Comparison of ENCODE assay signal across 8 cellular contexts in the genomic region with DNA sequence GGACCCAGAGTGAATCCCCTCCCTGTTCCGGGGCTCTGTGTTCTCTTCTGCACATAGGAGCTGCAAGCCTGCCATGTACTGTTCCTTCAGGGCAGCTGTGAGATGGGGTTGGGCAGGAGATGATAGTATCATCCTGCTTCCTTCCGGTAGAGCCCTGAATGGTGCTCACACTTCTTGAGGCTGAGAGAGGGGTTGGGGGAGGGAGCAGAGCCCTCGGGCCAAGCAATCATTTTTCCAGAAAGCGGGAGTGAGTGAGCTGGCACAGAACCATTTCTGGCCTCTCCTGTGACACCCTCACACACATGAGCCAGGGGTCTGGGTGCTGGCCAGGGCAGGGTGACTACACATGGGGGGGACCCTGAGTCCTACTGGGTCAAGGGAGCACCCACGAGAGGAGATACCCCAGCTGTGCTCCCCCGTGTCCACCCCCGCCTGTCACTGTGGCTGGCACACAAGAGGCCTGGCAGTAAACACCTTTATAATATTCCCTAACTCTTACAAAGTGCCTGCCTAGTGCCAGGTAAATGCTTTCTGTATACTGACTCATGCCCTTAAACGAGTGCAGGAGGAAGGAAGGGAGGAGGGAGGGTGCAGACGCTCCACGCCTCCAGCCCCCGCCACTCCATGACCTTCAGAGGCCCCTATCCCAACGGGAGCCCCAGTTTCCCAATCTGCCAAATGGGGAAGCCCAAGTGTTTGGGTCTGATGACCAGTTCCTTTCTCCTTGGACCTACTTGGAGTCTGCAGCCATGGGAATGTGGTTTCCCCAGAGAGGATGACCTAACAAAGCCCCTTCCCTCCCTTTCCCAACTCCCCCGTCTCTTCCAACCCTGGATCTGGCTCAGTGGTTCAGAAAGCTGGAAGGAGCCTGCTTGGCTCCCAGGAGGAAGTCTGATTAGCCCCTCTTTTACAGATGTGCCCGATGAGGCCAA. TPM values are rescaled to one million over a fixed set of nuclear protein-coding genes. Genes with fewer than 3 reads are reported as not detected.
DNase-seq lines count a peak whose midpoint lies in the region; ATAC-seq and TF ChIP-seq lines count a peak whose summit lies in the region.

No MANE protein-coding gene starts in this region.

- no peak overlapping the region for H3K4me3 ChIP-seq in psoas muscle

- H3K27me3 ChIP-seq in psoas muscle (ENCODE audit: insufficient read depth in 3 of 3, low read length in 2 of 3) = no peaks in the 10 kb centered on the region

- 42 to 46% (median 43%) methylated on average over 14 of the region's 14 CpGs for WGBS in psoas muscle, 3 donors

- no peak overlapping the region for H3K27ac ChIP-seq in psoas muscle

- no peaks in the 10 kb centered on the region for H3K9me3 Mint-ChIP-seq in effector memory CD8-positive, alpha-beta T cell

- H3K9me3 ChIP-seq in T-helper 17 cell (ENCODE audit: control insufficient read depth, low read length, poor library complexity, severe bottlenecking) (no peaks in the 10 kb centered on the region), psoas muscle (no peaks in the 10 kb centered on the region)

- H3K4me1 Mint-ChIP-seq in T-helper 17 cell = peaks cover 77% of the 10 kb centered on the region
- peaks cover 68 to 74% of the 10 kb centered on the region in 2 donors for H3K4me1 Mint-ChIP-seq in effector memory CD8-positive, alpha-beta T cell (ENCODE audit: low read depth in 2 of 2)

- peak overlapping the region; percentile 86 for H3K4me3 Mint-ChIP-seq in T-helper 17 cell
- peak overlapping the region; percentile 79 to 80 for H3K4me3 Mint-ChIP-seq in effector memory CD8-positive, alpha-beta T cell

- no peaks in the 10 kb centered on the region for H3K4me1 ChIP-seq in psoas muscle

- H3K36me3 ChIP-seq in psoas muscle (ENCODE audit: insufficient read depth in 1 of 2, low read depth in 1 of 2) = peaks cover 0 to 11% of the 10 kb centered on the region in 2 donors

- intact Hi-C loops in psoas muscle (cut with DNase I) = no loop called here

- no peak for TF ChIP-seq CTCF in psoas muscle (IDR thresholded peaks at IDR 0.05)

- peaks cover 12% of the 10 kb centered on the region for H3K36me3 Mint-ChIP-seq in T-helper 17 cell (ENCODE audit: low read depth)
- peaks cover 97% of the 10 kb centered on the region for H3K36me3 Mint-ChIP-seq in effector memory CD8-positive, alpha-beta T cell (ENCODE audit: insufficient read depth)

- ATAC-seq in HG02610 (IDR thresholded peaks at IDR 0.05; ENCODE audit: unreplicated experiment) (peak; percentile 28), T-helper 17 cell (peak; percentile 58), psoas muscle (peak in 3 of 4 donors; percentile 28 to 47 (median 47)), HG03439 (IDR thresholded peaks at IDR 0.05; ENCODE audit: unreplicated experiment) (no peak)
- peak; percentile 30 for ATAC-seq in effector memory CD8-positive, alpha-beta T cell (replicated peaks)

- peak overlapping the region; percentile 84 for H3K27ac Mint-ChIP-seq in T-helper 17 cell
- peak overlapping the region; percentile 76 to 84 for H3K27ac Mint-ChIP-seq in effector memory CD8-positive, alpha-beta T cell

- no peaks in the 10 kb centered on the region for H3K27me3 Mint-ChIP-seq in T-helper 17 cell
- H3K27me3 Mint-ChIP-seq in effector memory CD8-positive, alpha-beta T cell = no peaks in the 10 kb centered on the region

- DNase-seq in EH (ENCODE audit: low read depth) (peak; percentile 84), T-helper 17 cell (peak in 1 of 3 donors; percentile 33), psoas muscle (peak in 1 of 2 donors; percentile 43), DMS53 treated with DMSO at 0.1 percent for 48 hours (lab: John Stamatoyannopoulos, UW; ENCODE audit: unreplicated experiment) (no peak), DMS153 treated with DMSO at 0.1 percent for 48 hours (lab: John Stamatoyannopoulos, UW; ENCODE audit: unreplicated experiment) (no peak)
- peak; percentile 46 to 58 (median 46) for DNase-seq in effector memory CD8-positive, alpha-beta T cell

RNA-seq across cellular contexts. Expression of gene AKNA, which starts 15.5 kb away (rescaled TPM):
- total RNA-seq in T-helper 17 cell = 100 to 1,000 TPM; 263 to 323 TPM
- total RNA-seq in psoas muscle = 1 to 10 TPM; 2.3 to 3.9 (median 2.9) TPM
- polyA plus RNA-seq in psoas muscle = 1 to 10 TPM; 1.5 to 2.1 (median 1.9) TPM

RNA-seq across cellular contexts. Expression of gene ORM2, which starts 42.6 kb away (rescaled TPM):
- total RNA-seq in T-helper 17 cell = not detected
- total RNA-seq in psoas muscle = not detected
- polyA plus RNA-seq in psoas muscle = under 1 TPM in 1 of 3 donors, not detected in 2; 0.68 TPM

RNA-seq across cellular contexts. Expression of gene ORM1, which starts 49.4 kb away (rescaled TPM):
- total RNA-seq in T-helper 17 cell (not detected), psoas muscle (1 to 10 TPM in 2 of 4 donors, not detected in 2; 1.8 to 2.8 TPM)
- under 1 TPM in 2 of 3 donors, not detected in 1; 0.21 to 0.63 TPM for polyA plus RNA-seq in psoas muscle

Comparison
In these comparisons a context has a peak if more than half of its experiments do, and no peak if none do; other contexts are left out.
1. DNase-seq: peak in EH (single experiment) and effector memory CD8-positive, alpha-beta T cell (3 of 3); none in DMS53 treated with DMSO at 0.1 percent for 48 hours (single experiment) and DMS153 treated with DMSO at 0.1 percent for 48 hours (single experiment).
2. RNA of gene AKNA, which starts 15.5 kb away (total RNA-seq): 263 to 323 TPM in T-helper 17 cell; 2.3 to 3.9 TPM in psoas muscle; every median in the first group is over 10 times any median in the second.